ENCODE assay signal across 23 cellular contexts in genomic region chr19:10868872-10869547, GRCh38. TPM values are rescaled to one million over a fixed set of nuclear protein-coding genes. Genes with fewer than 3 reads are reported as not detected.
DNase-seq lines count a peak whose midpoint lies in the region; ATAC-seq and TF ChIP-seq lines count a peak whose summit lies in the region.
"Had no signal": no experiment of that assay in that cellular context is flagged by ENCODE, and none has a peak within 500 bp of the region (broad histone marks: within the 10 kb centered on the region; RNA-seq: fewer than 3 reads in every experiment).

No MANE protein-coding gene starts in this region.

- no peaks in the 10 kb centered on the region for H3K27me3 Mint-ChIP-seq in activated naive CD8-positive, alpha-beta T cell
- no peaks in the 10 kb centered on the region for H3K27me3 Mint-ChIP-seq in activated naive CD8-positive, alpha-beta T cell treated with anti-CD3 and anti-CD28 coated beads, Interleukin-2, amount 50 U/mL, for 24 hours
- H3K27me3 Mint-ChIP-seq in activated B cell treated with CpG ODN at 0.5 μM for 24 hours (no peaks in the 10 kb centered on the region), mesothelial cell of epicardium (ENCODE audit: low read depth) (no peaks in the 10 kb centered on the region), type B pancreatic cell (no peaks in the 10 kb centered on the region)

- no peak for ATAC-seq in activated naive CD8-positive, alpha-beta T cell treated with anti-CD3 and anti-CD28 coated beads, Interleukin-2, amount 50 U/mL, for 24 hours
- no peak for ATAC-seq in activated B cell treated with CpG ODN at 0.5 μM for 24 hours (ENCODE audit: low read depth)
- ATAC-seq in HG02763 (IDR thresholded peaks at IDR 0.05; ENCODE audit: unreplicated experiment), result no peak
- ATAC-seq: heart left ventricle, left lung, right cardiac atrium had no signal

- H3K36me3 Mint-ChIP-seq in activated naive CD8-positive, alpha-beta T cell, result no peaks in the 10 kb centered on the region
- H3K36me3 Mint-ChIP-seq in activated naive CD8-positive, alpha-beta T cell treated with anti-CD3 and anti-CD28 coated beads, Interleukin-2, amount 50 U/mL, for 24 hours (ENCODE audit: low read depth), result peaks cover 3% of the 10 kb centered on the region
- H3K36me3 Mint-ChIP-seq in activated B cell treated with CpG ODN at 0.5 μM for 24 hours (ENCODE audit: low read depth) (peaks cover under 1% of the 10 kb centered on the region), mesothelial cell of epicardium (no peaks in the 10 kb centered on the region), type B pancreatic cell (no peaks in the 10 kb centered on the region)

- no peak for TF ChIP-seq CTCF in activated B cell treated with CpG ODN at 0.5 μM for 24 hours (IDR thresholded peaks at IDR 0.05)
- no peak for TF ChIP-seq CTCF in mesothelial cell of epicardium (IDR thresholded peaks at IDR 0.05; ENCODE audit: unreplicated experiment)
- TF ChIP-seq CTCF in type B pancreatic cell (conservative IDR thresholded peaks at IDR 0.05), result no peak
- no peak for TF ChIP-seq CTCF in WERI-Rb-1 (IDR thresholded peaks at IDR 0.05; ENCODE audit: low read depth, low read length)

- intact Hi-C loops in activated B cell treated with CpG ODN at 0.5 μM for 24 hours (cut with micrococcal nuclease), result no loop called here

- CTCF ChIA-PET in activated B cell treated with CpG ODN at 0.5 μM for 24 hours (lab: Charles Lee), result interaction anchor here (1.6 kb wide), 1 partner anchor 152 kb away, joined by 6 read pairs; the partner anchor contains the start of gene DNM2

- H3K36me3 ChIP-seq in WERI-Rb-1, result peaks cover 7% of the 10 kb centered on the region
- H3K36me3 ChIP-seq: heart left ventricle, SJCRH30, tibial artery had no signal

- peak overlapping the region; percentile 54 for H3K4me3 Mint-ChIP-seq in activated naive CD8-positive, alpha-beta T cell
- H3K4me3 Mint-ChIP-seq in activated naive CD8-positive, alpha-beta T cell treated with anti-CD3 and anti-CD28 coated beads, Interleukin-2, amount 50 U/mL, for 24 hours, result no peak overlapping the region
- no peak overlapping the region for H3K4me3 Mint-ChIP-seq in activated B cell treated with CpG ODN at 0.5 μM for 24 hours
- no peak overlapping the region for H3K4me3 Mint-ChIP-seq in mesothelial cell of epicardium
- peak overlapping the region; percentile 75 for H3K4me3 Mint-ChIP-seq in type B pancreatic cell

- H3K27ac Mint-ChIP-seq in activated naive CD8-positive, alpha-beta T cell, result peak overlapping the region; percentile 22
- H3K27ac Mint-ChIP-seq in activated naive CD8-positive, alpha-beta T cell treated with anti-CD3 and anti-CD28 coated beads, Interleukin-2, amount 50 U/mL, for 24 hours, result no peak overlapping the region
- H3K27ac Mint-ChIP-seq in activated B cell treated with CpG ODN at 0.5 μM for 24 hours, result peak overlapping the region; percentile 81
- peak overlapping the region; percentile 59 for H3K27ac Mint-ChIP-seq in mesothelial cell of epicardium
- H3K27ac Mint-ChIP-seq in type B pancreatic cell, result no peak overlapping the region

- H3K4me1 Mint-ChIP-seq in activated naive CD8-positive, alpha-beta T cell (ENCODE audit: low read depth), result peaks cover 28% of the 10 kb centered on the region
- peaks cover 42% of the 10 kb centered on the region for H3K4me1 Mint-ChIP-seq in activated naive CD8-positive, alpha-beta T cell treated with anti-CD3 and anti-CD28 coated beads, Interleukin-2, amount 50 U/mL, for 24 hours
- H3K4me1 Mint-ChIP-seq in activated B cell treated with CpG ODN at 0.5 μM for 24 hours (peaks cover 48% of the 10 kb centered on the region), mesothelial cell of epicardium (peaks cover 19% of the 10 kb centered on the region), type B pancreatic cell (ENCODE audit: unreplicated experiment) (peaks cover 16% of the 10 kb centered on the region)

- H3K27ac ChIP-seq in WERI-Rb-1, result no peak overlapping the region
- H3K27ac ChIP-seq: GM23248, left lung, SJCRH30, tibial artery had no signal

- DNase-seq in activated naive CD8-positive, alpha-beta T cell treated with anti-CD3 and anti-CD28 coated beads, Interleukin-2, amount 50 U/mL, for 24 hours, result no peak
- no peak for DNase-seq in activated B cell treated with CpG ODN at 0.5 μM for 24 hours
- DNase-seq in mesothelial cell of epicardium (ENCODE audit: low spot score in 2 of 2, unreplicated experiment in 2 of 2), result no peak
- DNase-seq in type B pancreatic cell (ENCODE audit: extremely low spot score, unreplicated experiment), result no peak
- DNase-seq in T1000 (lab: John Stamatoyannopoulos, UW), result no peak
- no peak for DNase-seq in WERI-Rb-1
- DNase-seq: activated CD4-positive, CD25-positive, alpha-beta regulatory T cell treated with anti-CD3 and anti-CD28 coated beads, Interleukin-2, amount 50 U/mL, for 72 hours; activated CD8-positive, alpha-beta memory T cell treated with anti-CD3 and anti-CD28 coated beads, Interleukin-2, amount 50 U/mL, for 48 hours; GM23248; heart left ventricle; left lung; NCI-H1417; NCI-H2107; NCI-H526 treated with DMSO at 0.1 percent for 48 hours; occipital lobe; right cardiac atrium; SJCRH30; stimulated activated naive CD4-positive, alpha-beta T cell; T-helper 9 cell had no signal

- H3K27me3 ChIP-seq in WERI-Rb-1 (ENCODE audit: insufficient read depth, low read depth, severe bottlenecking), result no peaks in the 10 kb centered on the region
- H3K27me3 ChIP-seq: heart left ventricle, SJCRH30, tibial artery had no signal

- H3K4me3 ChIP-seq in WERI-Rb-1 (ENCODE audit: low read depth, low read length), result no peak overlapping the region
- H3K4me3 ChIP-seq: GM23248, heart left ventricle, left lung, SJCRH30, tibial artery had no signal

- no peaks in the 10 kb centered on the region for H3K9me3 Mint-ChIP-seq in activated naive CD8-positive, alpha-beta T cell (ENCODE audit: low read depth)
- no peaks in the 10 kb centered on the region for H3K9me3 Mint-ChIP-seq in activated naive CD8-positive, alpha-beta T cell treated with anti-CD3 and anti-CD28 coated beads, Interleukin-2, amount 50 U/mL, for 24 hours
- no peaks in the 10 kb centered on the region for H3K9me3 Mint-ChIP-seq in activated B cell treated with CpG ODN at 0.5 μM for 24 hours
- no peaks in the 10 kb centered on the region for H3K9me3 Mint-ChIP-seq in mesothelial cell of epicardium
- H3K9me3 Mint-ChIP-seq in type B pancreatic cell, result no peaks in the 10 kb centered on the region

- POLR2A ChIA-PET in activated B cell treated with CpG ODN at 0.5 μM for 24 hours (lab: Charles Lee), result interaction anchor here (0.6 to 4.0 kb wide), 3 partner anchors 33 to 197 kb away, joined by 3 to 28 read pairs (median 6); partner anchors contain the start of gene TMED1

- no peaks in the 10 kb centered on the region for H3K9me3 ChIP-seq in WERI-Rb-1 (ENCODE audit: severe bottlenecking)
- H3K9me3 ChIP-seq: heart left ventricle, left lung, SJCRH30, tibial artery had no signal

RNA-seq across cellular contexts. Expression of gene CARM1, which starts 2.3 kb away (rescaled TPM):
- total RNA-seq in activated B cell treated with CpG ODN at 0.5 μM for 24 hours, result 32.3 and 39.1 TPM in 2 replicates
- 71.4 to 78.0 TPM (median 76.4 TPM) in 3 replicates for total RNA-seq in mesothelial cell of epicardium
- 81.9 and 104 TPM in 2 replicates for total RNA-seq in type B pancreatic cell (ENCODE audit: low replicate concordance)

RNA-seq across cellular contexts. Expression of gene C19orf38, which starts 20.8 kb away (rescaled TPM):
- total RNA-seq in activated B cell treated with CpG ODN at 0.5 μM for 24 hours, result 0.62 and 1.0 TPM in 2 replicates
- 2.0 to 2.5 TPM (median 2.3 TPM) in 3 replicates for total RNA-seq in mesothelial cell of epicardium
- 0.45 and 1.1 TPM in 2 replicates for total RNA-seq in type B pancreatic cell (ENCODE audit: low replicate concordance)
- total RNA-seq: Daoy, SJCRH30 had no signal

RNA-seq across cellular contexts. Expression of gene TMED1, which starts 33.0 kb away (rescaled TPM):
- total RNA-seq in activated B cell treated with CpG ODN at 0.5 μM for 24 hours (11.9 and 15.7 TPM in 2 replicates), mesothelial cell of epicardium (30.0 to 35.0 TPM (median 30.9 TPM) in 3 replicates), type B pancreatic cell (ENCODE audit: low replicate concordance) (23.0 and 30.9 TPM in 2 replicates)

RNA-seq across cellular contexts. Expression of gene YIPF2, which starts 59.4 kb away (rescaled TPM):
- 23.0 and 23.9 TPM in 2 replicates for total RNA-seq in activated B cell treated with CpG ODN at 0.5 μM for 24 hours
- 62.8 to 66.2 TPM (median 64.4 TPM) in 3 replicates for total RNA-seq in mesothelial cell of epicardium
- 58.5 and 124 TPM in 2 replicates for total RNA-seq in type B pancreatic cell (ENCODE audit: low replicate concordance)

RNA-seq across cellular contexts. Expression of gene TIMM29, which starts 59.6 kb away (rescaled TPM):
- 16.6 and 19.5 TPM in 2 replicates for total RNA-seq in activated B cell treated with CpG ODN at 0.5 μM for 24 hours
- total RNA-seq in mesothelial cell of epicardium, result 25.5 to 31.5 TPM (median 26.8 TPM) in 3 replicates
- 31.8 and 33.7 TPM in 2 replicates for total RNA-seq in type B pancreatic cell (ENCODE audit: low replicate concordance)

Comparison
In these comparisons a context has a peak if more than half of its experiments do, and no peak if none do; other contexts are left out.
1. H3K27ac Mint-ChIP-seq: peak in activated naive CD8-positive, alpha-beta T cell (single experiment), activated B cell treated with CpG ODN at 0.5 μM for 24 hours (single experiment) and mesothelial cell of epicardium (single experiment); none in activated naive CD8-positive, alpha-beta T cell treated with anti-CD3 and anti-CD28 coated beads, Interleukin-2, amount 50 U/mL, for 24 hours (single experiment) and type B pancreatic cell (single experiment).
2. H3K4me3 Mint-ChIP-seq: peak in activated naive CD8-positive, alpha-beta T cell (single experiment) and type B pancreatic cell (single experiment); none in activated naive CD8-positive, alpha-beta T cell treated with anti-CD3 and anti-CD28 coated beads, Interleukin-2, amount 50 U/mL, for 24 hours (single experiment), activated B cell treated with CpG ODN at 0.5 μM for 24 hours (single experiment) and mesothelial cell of epicardium (single experiment).